Comparison of ENCODE assay signal across 8 cellular contexts in genomic region chr16:2514333-2515179, GRCh38. TPM values are rescaled to one million over a fixed set of nuclear protein-coding genes. Genes with fewer than 3 reads are reported as not detected.
DNase-seq lines count a peak whose midpoint lies in the region; ATAC-seq and TF ChIP-seq lines count a peak whose summit lies in the region.

No MANE protein-coding gene starts in this region.

- 0 out of 2 replicates have a peak, but pooled peaks cover 23% of the 10 kb centered on the region for H3F3A ChIP-seq in GM23338 (replicated peaks; ENCODE audit: low read depth)

- peak overlapping the region; percentile 91 for H3K4me3 ChIP-seq in GM23338
- peak overlapping the region; percentile 95 for H3K4me3 ChIP-seq in effector memory CD4-positive, alpha-beta T cell (ENCODE audit: insufficient read depth, low read depth, low read length, poor library complexity, severe bottlenecking)

- H3K27me3 Mint-ChIP-seq in GM23338 (ENCODE audit: insufficient read depth, low read depth, poor library complexity) = peaks cover 42% of the 10 kb centered on the region
- peaks cover 4% of the 10 kb centered on the region for H3K27me3 Mint-ChIP-seq in T-helper 1 cell treated with Interleukin-12 subunit alpha and Interleukin-12 subunit beta and Interleukin-4 antibody, amounts not matched to agents 30 μg/mL and 1 μg/mL, for 36 hours (ENCODE audit: low read depth)
- H3K27me3 Mint-ChIP-seq in nephron (ENCODE audit: low read depth) = peaks cover 3% of the 10 kb centered on the region

- H3K27me3 ChIP-seq in GM23338 (ENCODE audit: insufficient read depth) = no peaks in the 10 kb centered on the region
- no peaks in the 10 kb centered on the region for H3K27me3 ChIP-seq in effector memory CD4-positive, alpha-beta T cell (replicated peaks; ENCODE audit: control insufficient read depth, insufficient read depth, low read length, poor library complexity, severe bottlenecking)

- ATAC-seq in GM23338 (peak; percentile 1; the same call in 2 of the 3 replicates), HG02970 (IDR thresholded peaks at IDR 0.05; ENCODE audit: low FRiP score, unreplicated experiment) (no peak)

- H3K4me1 Mint-ChIP-seq in GM23338 (peaks cover 52% of the 10 kb centered on the region), nephron (peaks cover 58% of the 10 kb centered on the region)
- peaks cover 44% of the 10 kb centered on the region for H3K4me1 Mint-ChIP-seq in T-helper 1 cell treated with Interleukin-12 subunit alpha and Interleukin-12 subunit beta and Interleukin-4 antibody, amounts not matched to agents 30 μg/mL and 1 μg/mL, for 36 hours (ENCODE audit: low read depth)

- H3K36me3 Mint-ChIP-seq in GM23338 (ENCODE audit: low read depth) (peaks cover 11% of the 10 kb centered on the region), nephron (ENCODE audit: low read depth) (peaks cover 6% of the 10 kb centered on the region)
- peaks cover 7% of the 10 kb centered on the region for H3K36me3 Mint-ChIP-seq in T-helper 1 cell treated with Interleukin-12 subunit alpha and Interleukin-12 subunit beta and Interleukin-4 antibody, amounts not matched to agents 30 μg/mL and 1 μg/mL, for 36 hours (ENCODE audit: low read depth)

- no peak overlapping the region for H3K27ac ChIP-seq in GM23338 (ENCODE audit: low read depth)
- H3K27ac ChIP-seq in effector memory CD4-positive, alpha-beta T cell (ENCODE audit: insufficient read depth, low read length, poor library complexity, severe bottlenecking) = peak overlapping the region; percentile 98

- H3K27ac Mint-ChIP-seq in GM23338 (peak overlapping the region; percentile 95), nephron (peak overlapping the region; percentile 89 to 94 (median 94))
- peak overlapping the region; percentile 89 for H3K27ac Mint-ChIP-seq in T-helper 1 cell treated with Interleukin-12 subunit alpha and Interleukin-12 subunit beta and Interleukin-4 antibody, amounts not matched to agents 30 μg/mL and 1 μg/mL, for 36 hours

- H4K20me1 ChIP-seq in GM23338 (replicated peaks; ENCODE audit: insufficient read depth) = peaks cover 29% of the 10 kb centered on the region

- H3K9me3 ChIP-seq in effector memory CD4-positive, alpha-beta T cell (ENCODE audit: control insufficient read depth, low read length) = no peaks in the 10 kb centered on the region

- H3K79me2 ChIP-seq in GM23338 (replicated peaks; ENCODE audit: insufficient read depth) = peaks cover 50% of the 10 kb centered on the region

- no peak for TF ChIP-seq CTCF in GM23338 (conservative IDR thresholded peaks at IDR 0.05; ENCODE audit: low read depth in 2 of 2)
- TF ChIP-seq CTCF in nephron (IDR thresholded peaks at IDR 0.05; ENCODE audit: unreplicated experiment in 3 of 3) = no peak

- H3K9me3 Mint-ChIP-seq in GM23338 (no peaks in the 10 kb centered on the region; the same call in 1 of the 3 replicates), nephron (no peaks in the 10 kb centered on the region)
- H3K9me3 Mint-ChIP-seq in T-helper 1 cell treated with Interleukin-12 subunit alpha and Interleukin-12 subunit beta and Interleukin-4 antibody, amounts not matched to agents 30 μg/mL and 1 μg/mL, for 36 hours = no peaks in the 10 kb centered on the region

- H3K4me3 Mint-ChIP-seq in GM23338 = peak overlapping the region; percentile 89
- H3K4me3 Mint-ChIP-seq in T-helper 1 cell treated with Interleukin-12 subunit alpha and Interleukin-12 subunit beta and Interleukin-4 antibody, amounts not matched to agents 30 μg/mL and 1 μg/mL, for 36 hours = peak overlapping the region; percentile 87
- peak overlapping the region; percentile 90 to 95 (median 94) for H3K4me3 Mint-ChIP-seq in nephron

- peak overlapping the region; percentile 92 for H3K4me2 ChIP-seq in GM23338

- no peaks in the 10 kb centered on the region for H3K9me2 ChIP-seq in GM23338 (ENCODE audit: insufficient read depth)

- peaks cover 22% of the 10 kb centered on the region; the same call in 1 of the 2 replicates for H3K4me1 ChIP-seq in GM23338 (ENCODE audit: insufficient read depth)
- peaks cover 49% of the 10 kb centered on the region for H3K4me1 ChIP-seq in effector memory CD4-positive, alpha-beta T cell (ENCODE audit: control insufficient read depth, insufficient read depth, low read length, poor library complexity, severe bottlenecking)

- no peaks in the 10 kb centered on the region for H3K36me3 ChIP-seq in GM23338 (ENCODE audit: insufficient read depth)
- peaks cover 4% of the 10 kb centered on the region for H3K36me3 ChIP-seq in effector memory CD4-positive, alpha-beta T cell (ENCODE audit: control insufficient read depth, insufficient read depth, low read length)

- no peak overlapping the region for H2AFZ ChIP-seq in GM23338

- DNase-seq in GM23338 (ENCODE audit: low spot score) (peak; percentile 52), AML-193 (lab: John Stamatoyannopoulos, UW) (no peak), NCI-H1436 treated with DMSO at 0.1 percent for 48 hours (lab: John Stamatoyannopoulos, UW) (no peak), GM03348 (ENCODE audit: low spot score) (no peak)
- DNase-seq in effector memory CD4-positive, alpha-beta T cell = peak; percentile 34 to 38 (median 34)

TF ChIP-seq in GM23338, 12 proteins besides CTCF, POLR2A, EP300 and RAD21 (continues in another document):
- TF ChIP-seq EZH2 (IDR thresholded peaks at IDR 0.05; ENCODE audit: low read depth, unreplicated experiment) = no peak
- no peak for TF ChIP-seq EZH2phosphoT487 (IDR thresholded peaks at IDR 0.05; ENCODE audit: unreplicated experiment)
- no peak for TF ChIP-seq ZNF331 (CRISPR knock-in tag; IDR thresholded peaks at IDR 0.05; ENCODE audit: low read depth)
- no peak for TF ChIP-seq CREB1 (CRISPR knock-in tag; IDR thresholded peaks at IDR 0.05; ENCODE audit: low read depth)
- TF ChIP-seq STAT1 (IDR thresholded peaks at IDR 0.05; ENCODE audit: unreplicated experiment) = no peak
- no peak for TF ChIP-seq NANOG (IDR thresholded peaks at IDR 0.05; ENCODE audit: borderline replicate concordance)
- no peak for TF ChIP-seq ZNF114 (CRISPR knock-in tag; IDR thresholded peaks at IDR 0.05)

RNA-seq across cellular contexts. Expression of gene ATP6V0C, which starts 0.8 kb away (rescaled TPM):
- total RNA-seq in GM23338 (2014; rRNA removed; shearing (Covaris generic)) = 98.2 and 109 TPM in 2 replicates
- polyA plus RNA-seq in GM23338 (2016; fragmentation: Nextera tagmentation; extraction: Ambion mirVana) = 154 and 162 TPM in 2 replicates

RNA-seq across cellular contexts. Expression of gene AMDHD2, which starts 5.6 kb away (rescaled TPM):
- total RNA-seq in GM23338 (2014; rRNA removed; shearing (Covaris generic)) = 62.1 and 68.1 TPM in 2 replicates
- 12.2 and 20.2 TPM in 2 replicates for polyA plus RNA-seq in GM23338 (2016; fragmentation: Nextera tagmentation; extraction: Ambion mirVana)

RNA-seq across cellular contexts. Expression of gene CEMP1, which starts 16.7 kb away (rescaled TPM):
- total RNA-seq in GM23338 (2014; rRNA removed; shearing (Covaris generic)) = 0.31 TPM in 1 of 2 replicates, not detected in the other
- polyA plus RNA-seq in GM23338 (2016; fragmentation: Nextera tagmentation; extraction: Ambion mirVana) = 7.5 and 10.1 TPM in 2 replicates

RNA-seq across cellular contexts. Expression of gene PDPK1, which starts 23.3 kb away (rescaled TPM):
- total RNA-seq in GM23338 (2014; rRNA removed; shearing (Covaris generic)) = 24.9 and 25.8 TPM in 2 replicates
- polyA plus RNA-seq in GM23338 (2016; fragmentation: Nextera tagmentation; extraction: Ambion mirVana) = 13.1 and 19.3 TPM in 2 replicates

RNA-seq across cellular contexts. Expression of gene TBC1D24, which starts 39.6 kb away (rescaled TPM):
- total RNA-seq in GM23338 (2014; rRNA removed; shearing (Covaris generic)) = 19.3 and 21.0 TPM in 2 replicates
- polyA plus RNA-seq in GM23338 (2016; fragmentation: Nextera tagmentation; extraction: Ambion mirVana) = 5.4 and 6.1 TPM in 2 replicates

Comparison
In these comparisons a context has a peak if more than half of its experiments do, and no peak if none do; other contexts are left out.
1. DNase-seq: peak in GM23338 (single experiment) and effector memory CD4-positive, alpha-beta T cell (3 of 3); none in AML-193 (0 of 2), NCI-H1436 treated with DMSO at 0.1 percent for 48 hours (single experiment) and GM03348 (single experiment).
2. Peak in every context shown above with its lines, with median percentiles within 50 percentile points of each other: H3K27ac Mint-ChIP-seq and H3K4me3 Mint-ChIP-seq.